Comparison of ENCODE assay signal across 9 cellular contexts in the genomic region with DNA sequence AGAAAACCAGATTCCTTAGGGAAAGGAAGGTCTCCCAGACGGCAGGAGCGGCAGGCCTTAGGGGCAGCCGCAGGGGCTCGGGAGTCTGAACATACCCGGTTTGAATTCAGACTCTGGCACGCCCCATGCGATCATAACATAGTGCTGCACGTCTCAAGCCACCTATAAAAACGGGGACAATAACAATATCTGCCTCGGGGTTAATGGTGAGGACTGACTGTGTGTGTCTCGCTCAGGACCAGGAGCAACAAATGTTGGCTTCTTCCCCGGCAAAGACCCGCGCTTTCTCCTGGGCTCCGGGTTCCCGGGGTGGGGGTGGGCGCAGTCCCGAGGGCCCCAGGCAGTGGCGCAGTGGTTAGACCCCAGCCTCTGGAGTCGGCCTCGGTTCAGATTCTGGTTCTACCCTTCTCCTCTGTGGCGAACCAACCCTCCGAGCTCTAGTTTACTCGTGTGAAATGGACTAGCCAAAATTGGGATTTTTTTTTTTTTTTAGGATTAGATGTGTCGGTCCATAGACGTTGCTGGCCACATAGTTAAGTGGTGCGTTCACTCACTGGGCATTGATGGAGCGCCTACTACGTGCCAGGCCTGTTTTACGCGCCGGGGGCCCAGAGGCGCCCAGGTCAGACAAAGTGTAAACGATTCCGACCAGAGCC. TPM values are rescaled to one million over a fixed set of nuclear protein-coding genes. Genes with fewer than 3 reads are reported as not detected.
A peak's percentile ranks its signal among the peaks of the same experiment; 100 is the strongest.
DNase-seq lines count a peak whose midpoint lies in the region; ATAC-seq, FAIRE-seq and TF ChIP-seq lines count a peak whose summit lies in the region.
"Had no signal": no experiment of that assay in that cellular context is flagged by ENCODE, and none has a peak within 500 bp of the region (broad histone marks: within the 10 kb centered on the region; RNA-seq: fewer than 3 reads in every experiment).

No MANE protein-coding gene starts in this region.

- peaks cover 6% of the 10 kb centered on the region for H3K4me1 ChIP-seq in CD4-positive, CD25-positive, alpha-beta regulatory T cell (ENCODE audit: control insufficient read depth, insufficient read depth, low read length, poor library complexity, severe bottlenecking)
- H3K4me1 ChIP-seq in foreskin keratinocyte (peaks cover 33% of the 10 kb centered on the region), neuronal stem cell (ENCODE audit: control insufficient read depth in 2 of 2, insufficient read depth in 1 of 2, low read depth in 1 of 2, low read length in 2 of 2) (peaks cover 27 to 35% of the 10 kb centered on the region in 2 donors)

- DNase-seq in CD4-positive, CD25-positive, alpha-beta regulatory T cell = no peak
- DNase-seq in foreskin keratinocyte = peak in 1 of 2 donors; percentile 62
- DNase-seq in neuronal stem cell (ENCODE audit: low spot score) = no peak
- no peak for DNase-seq in HTR-8/SVneo (ENCODE audit: insufficient read length, low spot score)
- DNase-seq in HT-29 (ENCODE audit: low spot score) = no peak

- no peak overlapping the region for H3K27ac ChIP-seq in CD4-positive, CD25-positive, alpha-beta regulatory T cell (ENCODE audit: insufficient read depth, low read length, poor library complexity, severe bottlenecking)
- peak overlapping the region; percentile 78; the same call in 1 of the 2 replicates for H3K27ac ChIP-seq in VCaP
- peak overlapping the region; percentile 65 for H3K27ac ChIP-seq in foreskin keratinocyte
- no peak overlapping the region for H3K27ac ChIP-seq in neuronal stem cell (replicated peaks; ENCODE audit: low read length)

- H3K4me2 ChIP-seq in neuronal stem cell (ENCODE audit: insufficient read depth, low read length, poor library complexity, severe bottlenecking) = peak overlapping the region; percentile 93

- ATAC-seq in CD4-positive, CD25-positive, alpha-beta regulatory T cell (ENCODE audit: low read depth in 2 of 2) = no peak
- ATAC-seq in foreskin keratinocyte = peak; percentile 14
- no peak for ATAC-seq in HG02852 (IDR thresholded peaks at IDR 0.05; ENCODE audit: unreplicated experiment)
- ATAC-seq in HG02973 (IDR thresholded peaks at IDR 0.05; ENCODE audit: unreplicated experiment) = no peak

- H3K9me3 ChIP-seq in CD4-positive, CD25-positive, alpha-beta regulatory T cell (ENCODE audit: control insufficient read depth in 2 of 2, low read length in 2 of 2) = no peaks in the 10 kb centered on the region
- peaks cover 0 to 19% of the 10 kb centered on the region in 2 donors for H3K9me3 ChIP-seq in neuronal stem cell (replicated peaks in 1 of 2; ENCODE audit: control insufficient read depth in 2 of 2, insufficient read depth in 1 of 2, low read depth in 1 of 2, low read length in 2 of 2)
- H3K9me3 ChIP-seq: adrenal gland had no signal

- peak overlapping the region; percentile 90 for H2AFZ ChIP-seq in neuronal stem cell (ENCODE audit: low read length)

- H3K36me3 Mint-ChIP-seq in CD4-positive, CD25-positive, alpha-beta regulatory T cell = no peaks in the 10 kb centered on the region

- H3K36me3 ChIP-seq in CD4-positive, CD25-positive, alpha-beta regulatory T cell (ENCODE audit: control insufficient read depth, insufficient read depth, low read length) = no peaks in the 10 kb centered on the region
- peaks cover 0 to 11% of the 10 kb centered on the region in 2 donors for H3K36me3 ChIP-seq in neuronal stem cell (replicated peaks in 1 of 2; ENCODE audit: control insufficient read depth in 2 of 2, insufficient read depth in 2 of 2, low read length in 2 of 2)
- H3K36me3 ChIP-seq: adrenal gland had no signal

- H3K27me3 ChIP-seq in CD4-positive, CD25-positive, alpha-beta regulatory T cell (ENCODE audit: control insufficient read depth, insufficient read depth, low read length) = peaks cover 24% of the 10 kb centered on the region
- H3K27me3 ChIP-seq in foreskin keratinocyte (no peaks in the 10 kb centered on the region), neuronal stem cell (ENCODE audit: control insufficient read depth in 3 of 3, insufficient read depth in 3 of 3, low read depth in 1 of 3, low read length in 3 of 3) (no peaks in the 10 kb centered on the region)
- H3K27me3 ChIP-seq: adrenal gland had no signal

- no peak overlapping the region for H3K4me3 ChIP-seq in CD4-positive, CD25-positive, alpha-beta regulatory T cell (ENCODE audit: low read depth, low read length)
- peak overlapping the region; percentile 48 to 81 for H3K4me3 ChIP-seq in neuronal stem cell (ENCODE audit: low read length in 2 of 2)

- H3K27ac Mint-ChIP-seq in CD4-positive, CD25-positive, alpha-beta regulatory T cell = no peak overlapping the region

- H3K4me3 Mint-ChIP-seq in CD4-positive, CD25-positive, alpha-beta regulatory T cell = peak overlapping the region; percentile 25 to 72 (median 70)

- no CpG with 5 or more reads among the region's 35 CpGs for WGBS in neuronal stem cell (ENCODE audit: extremely low coverage in 2 of 2, insufficient read length in 2 of 2, insufficient replicate concordance in 1 of 2), 2 donors

- H3K14ac ChIP-seq in neuronal stem cell (ENCODE audit: low read length) = no peak overlapping the region

- H2BK120ac ChIP-seq in neuronal stem cell (ENCODE audit: low read depth, low read length) = no peak overlapping the region

- no peak overlapping the region for H4K91ac ChIP-seq in neuronal stem cell (ENCODE audit: low read depth, low read length, poor library complexity)

- no peak overlapping the region for H3K4ac ChIP-seq in neuronal stem cell (ENCODE audit: low read length)

- H3K4me1 Mint-ChIP-seq in CD4-positive, CD25-positive, alpha-beta regulatory T cell = peaks cover 0 to 11% (median 5%) of the 10 kb centered on the region in 4 donors

- peak overlapping the region; percentile 95 for H3K18ac ChIP-seq in neuronal stem cell (ENCODE audit: low read length)

- H2BK15ac ChIP-seq in neuronal stem cell (ENCODE audit: low read length) = peak overlapping the region; percentile 95

- no peaks in the 10 kb centered on the region for H3K79me1 ChIP-seq in neuronal stem cell (ENCODE audit: low read depth, low read length)

- H4K8ac ChIP-seq in neuronal stem cell (ENCODE audit: low read depth, low read length) = peak overlapping the region; percentile 44

- TF ChIP-seq CTCF in VCaP (conservative IDR thresholded peaks at IDR 0.05) = no peak
- no peak for TF ChIP-seq CTCF in foreskin keratinocyte (conservative IDR thresholded peaks at IDR 0.05)

- peaks cover 63% of the 10 kb centered on the region for H3K27me3 Mint-ChIP-seq in CD4-positive, CD25-positive, alpha-beta regulatory T cell

- H2BK5ac ChIP-seq in neuronal stem cell (ENCODE audit: low read length) = peak overlapping the region; percentile 43

- no peak overlapping the region for H2BK12ac ChIP-seq in neuronal stem cell (ENCODE audit: low read length)

- no peak for FAIRE-seq in HTR-8/SVneo (lab: Jason Lieb, UNC)

- peak overlapping the region; percentile 9 for H3K9ac ChIP-seq in neuronal stem cell (ENCODE audit: low read depth, low read length, poor library complexity)

- no peak overlapping the region for H3K23ac ChIP-seq in neuronal stem cell (ENCODE audit: low read depth, low read length, poor library complexity)

- H3K9me3 Mint-ChIP-seq in CD4-positive, CD25-positive, alpha-beta regulatory T cell = no peaks in the 10 kb centered on the region

- peak overlapping the region; percentile 54 for H2AK5ac ChIP-seq in neuronal stem cell (ENCODE audit: low read depth, low read length)

RNA-seq across cellular contexts. Expression of gene SH3BP4, which starts 1.0 kb away (rescaled TPM):
- 0.37 TPM for total RNA-seq in CD4-positive, CD25-positive, alpha-beta regulatory T cell
- polyA plus RNA-seq in CD4-positive, CD25-positive, alpha-beta regulatory T cell = not detected
- 45.9 and 46.1 TPM in 2 replicates for total RNA-seq in foreskin keratinocyte
- polyA plus RNA-seq in foreskin keratinocyte = 16.4 and 19.4 TPM in 2 replicates
- polyA plus RNA-seq in neuronal stem cell (2013, experiment 1 of 2) = 29.1 TPM
- polyA plus RNA-seq in neuronal stem cell (2013, experiment 2 of 2) = 29.4 TPM
- total RNA-seq in HT-29 (2014; rRNA removed; shearing (Covaris generic)) = 42.9 and 44.5 TPM in 2 replicates

Comparison
In these comparisons a context has a peak if more than half of its experiments do, and no peak if none do; other contexts are left out.
1. H3K27ac ChIP-seq: peak in VCaP (single experiment) and foreskin keratinocyte (single experiment); none in CD4-positive, CD25-positive, alpha-beta regulatory T cell (single experiment) and neuronal stem cell (single experiment).
2. RNA of gene SH3BP4, which starts 1.0 kb away (total RNA-seq): 45.9 to 46.1 TPM in foreskin keratinocyte and 42.9 to 44.5 TPM in HT-29; 0.37 TPM in CD4-positive, CD25-positive, alpha-beta regulatory T cell (single experiment); every median in the first group is over 10 times any median in the second.